Comparison of ENCODE assay signal across 9 cellular contexts in genomic region chr11:132718711-132719641, GRCh38.
DNase-seq lines count a peak whose midpoint lies in the region; ATAC-seq and TF ChIP-seq lines count a peak whose summit lies in the region.
"Had no signal": no experiment of that assay in that cellular context is flagged by ENCODE, and none has a peak within 500 bp of the region (broad histone marks: within the 10 kb centered on the region; RNA-seq: fewer than 3 reads in every experiment).

No MANE protein-coding gene starts in this region.

- peaks cover 6% of the 10 kb centered on the region; the same call in 1 of the 2 replicates for H3F3A ChIP-seq in GM23248 (ENCODE audit: insufficient read depth)

- no peak overlapping the region for H3K9ac ChIP-seq in GM23248

- H3K4me1 Mint-ChIP-seq in central memory CD8-positive, alpha-beta T cell = peaks cover 10% of the 10 kb centered on the region

- peaks cover 2% of the 10 kb centered on the region for H3K36me3 Mint-ChIP-seq in central memory CD8-positive, alpha-beta T cell (ENCODE audit: insufficient read depth)

- H3K4me3 Mint-ChIP-seq in central memory CD8-positive, alpha-beta T cell = peak overlapping the region; percentile 56

- DNase-seq in GM23248 (peak; percentile 27), T-helper 1 cell (peak in 4 of 5 donors; percentile 9 to 46 (median 38)), gastrocnemius medialis (no peak), NCI-H2107 (lab: John Stamatoyannopoulos, UW) (no peak), NCI-H510A (lab: John Stamatoyannopoulos, UW) (no peak)
- peak in 1 of 2 donors; percentile 10 for DNase-seq in central memory CD8-positive, alpha-beta T cell (ENCODE audit: low spot score in 2 of 2)
- peak; percentile 4 to 7 for DNase-seq in stimulated activated CD8-positive, alpha-beta memory T cell treated with anti-CD3 and anti-CD28 coated beads, Interleukin-7, amount 100 ng/mL, for 1 hour (ENCODE audit: low read depth in 2 of 2)

- H3K27me3 ChIP-seq in GM23248 (replicated peaks; ENCODE audit: insufficient read depth) (no peaks in the 10 kb centered on the region), gastrocnemius medialis (no peaks in the 10 kb centered on the region)
- H3K27me3 ChIP-seq: neutrophil had no signal

- no peaks in the 10 kb centered on the region for H3K9me2 ChIP-seq in GM23248 (ENCODE audit: insufficient read depth)

- H2AFZ ChIP-seq in GM23248 = peak overlapping the region; percentile 49; the same call in 1 of the 2 replicates

- no peaks in the 10 kb centered on the region for H3K36me3 ChIP-seq in GM23248 (ENCODE audit: low read depth)
- no peaks in the 10 kb centered on the region for H3K36me3 ChIP-seq in gastrocnemius medialis
- H3K36me3 ChIP-seq: neutrophil had no signal

- ATAC-seq in central memory CD8-positive, alpha-beta T cell (replicated peaks; ENCODE audit: extremely low read depth, poor library complexity, severe bottlenecking) = peak; percentile 78
- ATAC-seq in gastrocnemius medialis = no peak
- ATAC-seq: Panc1 had no signal

- H3K27ac Mint-ChIP-seq in central memory CD8-positive, alpha-beta T cell (ENCODE audit: low read depth) = peak overlapping the region; percentile 58

- H3K27ac ChIP-seq in GM23248 (no peak overlapping the region), gastrocnemius medialis (no peak overlapping the region)
- H3K27ac ChIP-seq: neutrophil had no signal

- H3K9me3 Mint-ChIP-seq in central memory CD8-positive, alpha-beta T cell = peaks cover 7% of the 10 kb centered on the region

- H3K4me2 ChIP-seq in GM23248 (ENCODE audit: unreplicated experiment) = no peak overlapping the region

- intact Hi-C loops in gastrocnemius medialis (cut with DNase I; ENCODE audit: low total_unique reads) = no loop called here

- no peak for TF ChIP-seq POLR2A in gastrocnemius medialis (IDR thresholded peaks at IDR 0.05)

- no peaks in the 10 kb centered on the region for H3K27me3 Mint-ChIP-seq in central memory CD8-positive, alpha-beta T cell

- H3K4me1 ChIP-seq in GM23248 (ENCODE audit: insufficient read depth) = 0 out of 2 replicates have a peak, but pooled peaks cover 7% of the 10 kb centered on the region
- H3K4me1 ChIP-seq in gastrocnemius medialis = no peaks in the 10 kb centered on the region

- in situ Hi-C loops in GM23248 (cut with MboI) (no loop called here), gastrocnemius medialis (cut with MboI; ENCODE audit: low sequenced_read_pairs in 4 of 4) (no loop called here)

- H3K4me3 ChIP-seq in GM23248 = no peak overlapping the region
- H3K4me3 ChIP-seq in gastrocnemius medialis = no peak overlapping the region

- 55 to 57% methylated on average over 27 of the region's 27 CpGs for WGBS in GM23248 (ENCODE audit: low coverage in 1 of 2, low lambda C conversion rate in 2 of 2, missing lambda C conversion rate in 2 of 2), 2 experiments

- no peaks in the 10 kb centered on the region for H4K20me1 ChIP-seq in GM23248 (ENCODE audit: insufficient read depth)

- H3K9me3 ChIP-seq in GM23248 (ENCODE audit: low read depth) = no peaks in the 10 kb centered on the region
- no peaks in the 10 kb centered on the region for H3K9me3 ChIP-seq in gastrocnemius medialis
- H3K9me3 ChIP-seq: neutrophil had no signal

- no peak for TF ChIP-seq CTCF in gastrocnemius medialis (IDR thresholded peaks at IDR 0.05 in 4 of 5, conservative IDR thresholded peaks at IDR 0.05 in 1 of 5)

- no peaks in the 10 kb centered on the region for H3K79me2 ChIP-seq in GM23248 (ENCODE audit: insufficient read depth)

Comparison
In these comparisons a context has a peak if more than half of its experiments do, and no peak if none do; other contexts are left out.
1. DNase-seq: peak in GM23248 (single experiment), T-helper 1 cell (4 of 5) and stimulated activated CD8-positive, alpha-beta memory T cell treated with anti-CD3 and anti-CD28 coated beads, Interleukin-7, amount 100 ng/mL, for 1 hour (2 of 2); none in gastrocnemius medialis (0 of 2), NCI-H2107 (single experiment) and NCI-H510A (single experiment).